In genomic region chr21:14382486-14382834, GRCh38 we compare ENCODE assay signal across 8 cellular contexts. TPM values are rescaled to one million over a fixed set of nuclear protein-coding genes. Genes with fewer than 3 reads are reported as not detected.
DNase-seq lines count a peak whose midpoint lies in the region; ATAC-seq and TF ChIP-seq lines count a peak whose summit lies in the region.

No MANE protein-coding gene starts in this region.

- H3K4me2 ChIP-seq in mesendoderm (ENCODE audit: low read length), result peak overlapping the region; percentile 20

- H3K27me3 ChIP-seq in left ventricle myocardium inferior (ENCODE audit: low read depth) (no peaks in the 10 kb centered on the region), breast epithelium (no peaks in the 10 kb centered on the region), mesendoderm (ENCODE audit: insufficient read depth, low read length, poor library complexity) (no peaks in the 10 kb centered on the region)

- H4K8ac ChIP-seq in mesendoderm (ENCODE audit: low read depth, low read length), result no peak overlapping the region

- peaks cover 20% of the 10 kb centered on the region for H3K36me3 ChIP-seq in left ventricle myocardium inferior
- H3K36me3 ChIP-seq in breast epithelium, result no peaks in the 10 kb centered on the region
- H3K36me3 ChIP-seq in mesendoderm (ENCODE audit: control insufficient read depth, insufficient read depth, low read length), result peaks cover 5% of the 10 kb centered on the region

- H3K79me2 ChIP-seq in mesendoderm (ENCODE audit: control insufficient read depth, insufficient read depth, low read length), result peaks cover 11% of the 10 kb centered on the region

- no peak overlapping the region for H3K18ac ChIP-seq in mesendoderm (ENCODE audit: low read length)

- peak overlapping the region; percentile 65 for H2BK5ac ChIP-seq in mesendoderm (ENCODE audit: low read length)

- no peak overlapping the region for H2BK15ac ChIP-seq in mesendoderm (replicated peaks; ENCODE audit: low read depth)

- H3K9me3 ChIP-seq in left ventricle myocardium inferior (replicated peaks) (no peaks in the 10 kb centered on the region), breast epithelium (no peaks in the 10 kb centered on the region)

- H2AK5ac ChIP-seq in mesendoderm (ENCODE audit: low read length), result no peak overlapping the region

- peaks cover 49% of the 10 kb centered on the region for H3K4me1 ChIP-seq in left ventricle myocardium inferior
- no peaks in the 10 kb centered on the region for H3K4me1 ChIP-seq in breast epithelium
- no peaks in the 10 kb centered on the region for H3K4me1 ChIP-seq in mesendoderm (ENCODE audit: control insufficient read depth, low read depth, low read length)

- no peak for TF ChIP-seq CTCF in left ventricle myocardium inferior (IDR thresholded peaks at IDR 0.05; ENCODE audit: borderline replicate concordance)
- no peak for TF ChIP-seq CTCF in breast epithelium (IDR thresholded peaks at IDR 0.05)

- peak overlapping the region; percentile 93 for H3K9ac ChIP-seq in mesendoderm (ENCODE audit: low read length)

- no peak for TF ChIP-seq POLR2A in breast epithelium (IDR thresholded peaks at IDR 0.05)

- intact Hi-C loops in left ventricle myocardium inferior (cut with micrococcal nuclease) (no loop called here), cardiac septum (cut with DNase I) (no loop called here), breast epithelium (cut with DNase I; ENCODE audit: low total_unique reads) (no loop called here)

- no peak overlapping the region for H4K5ac ChIP-seq in mesendoderm (ENCODE audit: low read length)

- H3K4ac ChIP-seq in mesendoderm (ENCODE audit: low read depth, low read length), result no peak overlapping the region

- WGBS in mesendoderm (ENCODE audit: extremely low coverage, insufficient coverage, low lambda C conversion rate), result no CpG with 5 or more reads among the region's 9 CpGs

- H3K79me1 ChIP-seq in mesendoderm (ENCODE audit: low read length), result peaks cover 4% of the 10 kb centered on the region

- H2BK120ac ChIP-seq in mesendoderm (ENCODE audit: low read depth, low read length), result no peak overlapping the region

- H3K27ac ChIP-seq in left ventricle myocardium inferior (replicated peaks) (peak overlapping the region; percentile 82), breast epithelium (peak overlapping the region; percentile 89 to 92), mesendoderm (ENCODE audit: low read depth, low read length) (peak overlapping the region; percentile 45)

- no peak overlapping the region for H3K23ac ChIP-seq in mesendoderm (ENCODE audit: low read length)

- ATAC-seq in HG03354 (IDR thresholded peaks at IDR 0.05; ENCODE audit: poor library complexity, severe bottlenecking, unreplicated experiment), result no peak

- H3K56ac ChIP-seq in mesendoderm (ENCODE audit: low read length), result peak overlapping the region; percentile 99

- peak overlapping the region; percentile 89 for H3K4me3 ChIP-seq in left ventricle myocardium inferior
- peak overlapping the region; percentile 72 to 84 (median 83) for H3K4me3 ChIP-seq in breast epithelium
- H3K4me3 ChIP-seq in mesendoderm (ENCODE audit: low read length), result peak overlapping the region; percentile 98

- no peak for DNase-seq in left ventricle myocardium inferior
- DNase-seq in cardiac septum (ENCODE audit: low spot score), result no peak
- peak; percentile 61 for DNase-seq in NCI-H2171 treated with DMSO at 0.1 percent for 48 hours (lab: John Stamatoyannopoulos, UW)
- no peak for DNase-seq in breast epithelium (ENCODE audit: low spot score in 2 of 2)
- peak; percentile 86 for DNase-seq in mesendoderm
- peak; percentile 44 for DNase-seq in stimulated activated naive CD4-positive, alpha-beta T cell treated with Interleukin-2 at 50 U/mL for 16 hours (lab: John Stamatoyannopoulos, UW)
- no peak for DNase-seq in retina

RNA-seq across cellular contexts. Expression of gene HSPA13, which starts 0.5 kb away (rescaled TPM):
- total RNA-seq in left ventricle myocardium inferior, result 14.6 TPM
- total RNA-seq in cardiac septum, result 20.2 TPM
- total RNA-seq in breast epithelium, result 10 to 100 TPM; 13.9 to 20.9 (median 19.7) TPM
- polyA plus RNA-seq in mesendoderm (2013, experiment 1 of 2), result 22.8 TPM
- polyA plus RNA-seq in mesendoderm (2013, experiment 2 of 2), result 22.7 TPM

Comparison
In these comparisons a context has a peak if more than half of its experiments do, and no peak if none do; other contexts are left out.
1. DNase-seq: peak in NCI-H2171 treated with DMSO at 0.1 percent for 48 hours (single experiment), mesendoderm (single experiment) and stimulated activated naive CD4-positive, alpha-beta T cell treated with Interleukin-2 at 50 U/mL for 16 hours (single experiment); none in left ventricle myocardium inferior (single experiment), cardiac septum (single experiment), breast epithelium (0 of 2) and retina (single experiment).
2. Peak in every context shown above with its lines, with median percentiles within 50 percentile points of each other: H3K27ac ChIP-seq and H3K4me3 ChIP-seq.